28 cellular contexts compared by ENCODE assay signal in the genomic region with DNA sequence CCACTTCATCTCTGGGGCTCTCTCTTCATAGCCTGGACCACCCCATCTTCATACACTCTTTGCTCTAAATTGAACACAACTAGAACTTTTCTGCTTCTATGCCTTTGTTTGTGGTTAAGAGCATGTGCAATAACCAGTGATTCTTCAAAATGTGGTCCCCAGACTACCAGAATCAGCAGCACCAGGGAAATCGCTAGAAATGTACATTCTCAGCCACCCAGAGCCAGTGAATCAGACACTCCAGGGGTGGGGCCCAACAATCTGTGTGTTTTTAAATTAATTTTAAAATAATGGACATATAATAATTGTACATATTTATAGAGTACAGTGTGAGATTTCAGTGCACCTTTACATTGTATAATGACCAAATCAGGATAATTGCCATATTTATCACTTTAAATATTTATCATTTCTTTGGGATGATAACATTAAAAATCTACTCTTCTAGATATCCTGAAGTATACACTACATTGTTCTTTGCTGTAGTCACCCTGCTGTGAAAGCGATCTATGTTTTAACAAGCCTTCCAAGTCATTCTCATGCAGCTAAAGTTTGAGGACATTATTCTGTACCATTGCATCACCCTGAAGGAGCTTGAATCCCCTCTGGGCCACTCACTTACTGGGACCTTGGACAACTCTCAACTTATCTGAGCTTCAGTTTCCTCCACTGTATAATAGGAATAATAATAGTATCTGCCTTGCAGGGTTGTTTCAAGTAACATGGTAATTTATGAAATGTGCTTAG. TPM values are rescaled to one million over a fixed set of nuclear protein-coding genes. Genes with fewer than 3 reads are reported as not detected.
DNase-seq lines count a peak whose midpoint lies in the region; ATAC-seq, FAIRE-seq and TF ChIP-seq lines count a peak whose summit lies in the region.
"Had no signal": no experiment of that assay in that cellular context is flagged by ENCODE, and none has a peak within 500 bp of the region (broad histone marks: within the 10 kb centered on the region; RNA-seq: fewer than 3 reads in every experiment).

No MANE protein-coding gene starts in this region.

- H2AFZ ChIP-seq in K562 (ENCODE audit: low read depth, low read length), result no peak overlapping the region

- in situ Hi-C loops in K562 (cut with MboI), result no loop called here

- no peaks in the 10 kb centered on the region for H3K27me3 ChIP-seq in A673 (replicated peaks; ENCODE audit: insufficient read depth, low read depth, low read length, poor library complexity)
- peaks cover 16 to 61% of the 10 kb centered on the region in 2 experiments for H3K27me3 ChIP-seq in K562 (ENCODE audit: control insufficient read depth in 2 of 2, insufficient read depth in 2 of 2, low read length in 2 of 2)
- H3K27me3 ChIP-seq: colonic mucosa, gastrocnemius medialis, ovary, right atrium auricular region had no signal

- H3K36me3 ChIP-seq in A673 (ENCODE audit: insufficient read depth, low read length, poor library complexity, severe bottlenecking) (no peaks in the 10 kb centered on the region), K562 (ENCODE audit: control insufficient read depth, insufficient read depth, low read length) (no peaks in the 10 kb centered on the region)
- H3K36me3 ChIP-seq: colonic mucosa, gastrocnemius medialis, ovary, right atrium auricular region had no signal

- H3K4me3 Mint-ChIP-seq in activated T-helper 1 cell treated with anti-CD3 and anti-CD28 coated beads, Interleukin-12 subunit alpha, Interleukin-12 subunit beta, Interleukin-2, Interleukin-4 antibody, amounts not matched to agents 30 ng/mL and 10 ng/mL and 1 ng/mL, durations not matched to agents 14 hours and 24 hours and 36 hours, result no peak overlapping the region
- no peak overlapping the region for H3K4me3 Mint-ChIP-seq in nephron progenitor cell
- H3K4me3 Mint-ChIP-seq: activated CD4-positive, alpha-beta memory T cell treated with anti-CD3 and anti-CD28 coated beads, Interleukin-2, amount 10 ng/mL, durations not matched to agents 7 days and 5 days; memory B cell; stimulated activated memory B cell treated with anti-CD40 and anti-IgM and Interleukin-4, amounts not matched to agents 10 μg/mL and 1 μg/mL and 100 μg/mL, for 72 hours had no signal

- peaks cover 77% of the 10 kb centered on the region for H3K27me3 Mint-ChIP-seq in activated T-helper 1 cell treated with anti-CD3 and anti-CD28 coated beads, Interleukin-12 subunit alpha, Interleukin-12 subunit beta, Interleukin-2, Interleukin-4 antibody, amounts not matched to agents 30 ng/mL and 10 ng/mL and 1 ng/mL, durations not matched to agents 14 hours and 24 hours and 36 hours (ENCODE audit: insufficient read depth)
- peaks cover 26% of the 10 kb centered on the region for H3K27me3 Mint-ChIP-seq in nephron progenitor cell (ENCODE audit: low read depth, poor library complexity)

- peaks cover 13% of the 10 kb centered on the region for H3K4me1 ChIP-seq in A673 (ENCODE audit: insufficient read depth, low read length, poor library complexity, severe bottlenecking)
- no peaks in the 10 kb centered on the region; a peak in 1 of 5 replicates for H3K4me1 ChIP-seq in K562 (replicated peaks in 1 of 2; ENCODE audit: control insufficient read depth in 2 of 2, insufficient read depth in 2 of 2, low read length in 2 of 2)
- H3K4me1 ChIP-seq: colonic mucosa, gastrocnemius medialis, right atrium auricular region had no signal

- 0 out of 2 replicates have a peak, but pooled peaks cover 9% of the 10 kb centered on the region for H4K20me1 ChIP-seq in K562 (replicated peaks; ENCODE audit: control insufficient read depth, insufficient read depth, low read length)

- H3K4me3 ChIP-seq in A673 (ENCODE audit: low read depth, low read length, poor library complexity, severe bottlenecking) (no peak overlapping the region), K562 (no peak overlapping the region), fibroblast of villous mesenchyme (ENCODE audit: low read depth, low read length) (no peak overlapping the region)
- H3K4me3 ChIP-seq: colonic mucosa, gastrocnemius medialis, ovary, right atrium auricular region had no signal

- CTCF ChIA-PET in A673 (lab: Charles Lee), result no interaction called here
- CTCF ChIA-PET in K562 (lab: Yijun Ruan, JAX; ENCODE audit: low intra/inter-chr PET ratio), result no interaction called here

- no peak for TF ChIP-seq CTCF in A673 (conservative IDR thresholded peaks at IDR 0.05; ENCODE audit: low read depth, low read length)
- TF ChIP-seq CTCF in K562 (IDR thresholded peaks at IDR 0.05 in 2 of 3, conservative IDR thresholded peaks at IDR 0.05 in 1 of 3; ENCODE audit: insufficient read depth in 2 of 3, low read depth in 1 of 3, low read length in 3 of 3), result no peak
- no peak for TF ChIP-seq CTCF in fibroblast of villous mesenchyme (IDR thresholded peaks at IDR 0.05; ENCODE audit: insufficient read depth, low read depth, low read length)
- no peak for TF ChIP-seq CTCF in nephron progenitor cell (IDR thresholded peaks at IDR 0.05)

- DNase-seq in A673 (ENCODE audit: low spot score) (peak; percentile 59), HS-27A (ENCODE audit: low read depth) (peak; percentile 14), K562 (ENCODE audit: extremely low read depth in 1 of 4, low spot score in 3 of 4) (no peak), fibroblast of villous mesenchyme (ENCODE audit: low read depth) (peak; percentile 18), nephron progenitor cell (no peak)
- no peak for DNase-seq in activated T-helper 1 cell treated with anti-CD3 and anti-CD28 coated beads, Interleukin-12 subunit alpha, Interleukin-12 subunit beta, Interleukin-2, Interleukin-4 antibody, amounts not matched to agents 30 ng/mL and 10 ng/mL and 1 ng/mL, durations not matched to agents 14 hours and 24 hours and 36 hours (ENCODE audit: low spot score)
- DNase-seq: activated CD4-positive, alpha-beta memory T cell treated with anti-CD3 and anti-CD28 coated beads, Interleukin-2, amount 10 ng/mL, durations not matched to agents 7 days and 5 days; activated CD4-positive, CD25-positive, alpha-beta regulatory T cell; activated naive CD4-positive, alpha-beta T cell; activated T-cell treated with anti-CD3 and anti-CD28 coated beads for 4 hours; colonic mucosa; gastrocnemius medialis; GDM1; kidney glomerular epithelial cell; naive B cell; NCI-H1092 treated with DMSO at 0.1 percent for 48 hours; NCI-H2081; NCI-H510A treated with DMSO at 0.1 percent for 48 hours; ovary; RPMI8226; T-helper 9 cell had no signal

- no peak overlapping the region for H3K27ac Mint-ChIP-seq in activated T-helper 1 cell treated with anti-CD3 and anti-CD28 coated beads, Interleukin-12 subunit alpha, Interleukin-12 subunit beta, Interleukin-2, Interleukin-4 antibody, amounts not matched to agents 30 ng/mL and 10 ng/mL and 1 ng/mL, durations not matched to agents 14 hours and 24 hours and 36 hours
- H3K27ac Mint-ChIP-seq in nephron progenitor cell, result no peak overlapping the region
- H3K27ac Mint-ChIP-seq: activated CD4-positive, alpha-beta memory T cell treated with anti-CD3 and anti-CD28 coated beads, Interleukin-2, amount 10 ng/mL, durations not matched to agents 7 days and 5 days; memory B cell; naive B cell; stimulated activated memory B cell treated with anti-CD40 and anti-IgM and Interleukin-4, amounts not matched to agents 10 μg/mL and 1 μg/mL and 100 μg/mL, for 72 hours had no signal

- H3K4me2 ChIP-seq in K562 (ENCODE audit: insufficient read depth, low read length), result no peak overlapping the region

- no peaks in the 10 kb centered on the region for H3K9me3 Mint-ChIP-seq in activated T-helper 1 cell treated with anti-CD3 and anti-CD28 coated beads, Interleukin-12 subunit alpha, Interleukin-12 subunit beta, Interleukin-2, Interleukin-4 antibody, amounts not matched to agents 30 ng/mL and 10 ng/mL and 1 ng/mL, durations not matched to agents 14 hours and 24 hours and 36 hours
- no peaks in the 10 kb centered on the region for H3K9me3 Mint-ChIP-seq in nephron progenitor cell
- H3K9me3 Mint-ChIP-seq: activated CD4-positive, alpha-beta memory T cell treated with anti-CD3 and anti-CD28 coated beads, Interleukin-2, amount 10 ng/mL, durations not matched to agents 7 days and 5 days; memory B cell; naive B cell; stimulated activated memory B cell treated with anti-CD40 and anti-IgM and Interleukin-4, amounts not matched to agents 10 μg/mL and 1 μg/mL and 100 μg/mL, for 72 hours had no signal

- H3K9me1 ChIP-seq in K562 (ENCODE audit: control insufficient read depth, insufficient read depth, low read length), result no peaks in the 10 kb centered on the region

- H3K36me3 Mint-ChIP-seq in activated T-helper 1 cell treated with anti-CD3 and anti-CD28 coated beads, Interleukin-12 subunit alpha, Interleukin-12 subunit beta, Interleukin-2, Interleukin-4 antibody, amounts not matched to agents 30 ng/mL and 10 ng/mL and 1 ng/mL, durations not matched to agents 14 hours and 24 hours and 36 hours (ENCODE audit: low read depth), result no peaks in the 10 kb centered on the region
- no peaks in the 10 kb centered on the region for H3K36me3 Mint-ChIP-seq in nephron progenitor cell (ENCODE audit: low read depth)
- H3K36me3 Mint-ChIP-seq: memory B cell; stimulated activated memory B cell treated with anti-CD40 and anti-IgM and Interleukin-4, amounts not matched to agents 10 μg/mL and 1 μg/mL and 100 μg/mL, for 72 hours had no signal

- TF ChIP-seq POLR2A in K562 (conservative IDR thresholded peaks at IDR 0.05), result no peak

- WGBS in K562 (ENCODE audit: insufficient coverage, low coverage, missing lambda C conversion rate), result 15% methylated on average over 2 of the region's 2 CpGs

- no TSS peak for BruUV-seq in A673 (replicated peaks; lab: Mats Ljungman, UMichigan)
- BruUV-seq in K562 (replicated peaks; lab: Mats Ljungman, UMichigan), result no TSS peak

- TF ChIP-seq EP300 in K562 (IDR thresholded peaks at IDR 0.05; ENCODE audit: low read length), result no peak

- no peaks in the 10 kb centered on the region for H3K79me2 ChIP-seq in K562 (ENCODE audit: control insufficient read depth, insufficient read depth, low read length)

- intact Hi-C loops in A673 (cut with micrococcal nuclease; ENCODE audit: unreplicated experiment) (no loop called here), K562 (cut with micrococcal nuclease) (no loop called here)
- intact Hi-C loops in activated T-helper 1 cell treated with anti-CD3 and anti-CD28 coated beads, Interleukin-12 subunit alpha, Interleukin-12 subunit beta, Interleukin-2, Interleukin-4 antibody, amounts not matched to agents 30 ng/mL and 10 ng/mL and 1 ng/mL, durations not matched to agents 14 hours and 24 hours and 36 hours (cut with micrococcal nuclease), result no loop called here

- POLR2A ChIA-PET in A673 (lab: Charles Lee; ENCODE audit: low non-redundant PET) (interaction anchor here (0.5 to 0.6 kb wide), 2 partner anchors 32 to 113 kb away, joined by 4 read pairs; no protein-coding TSS in a partner anchor), K562 (lab: Yijun Ruan, JAX) (interaction anchor here (0.6 to 2.3 kb wide), 3 partner anchors 8 to 48 kb away, joined by 3 to 6 read pairs (median 6); partner anchors contain the start of gene GRHL3)

- FAIRE-seq in K562 (lab: Jason Lieb, UNC), result no peak

- no peak for TF ChIP-seq RAD21 in K562 (CRISPR knock-in tag; conservative IDR thresholded peaks at IDR 0.05 in 1 of 2, IDR thresholded peaks at IDR 0.05 in 1 of 2)

- H3K27ac ChIP-seq in A673 (ENCODE audit: low read depth, low read length, poor library complexity, severe bottlenecking) (peak overlapping the region; percentile 24), K562 (ENCODE audit: extremely low read depth, low read depth, low read length) (no peak overlapping the region)
- H3K27ac ChIP-seq: C4-2B, colonic mucosa, gastrocnemius medialis, ovary, right atrium auricular region had no signal

- no peaks in the 10 kb centered on the region for H3K4me1 Mint-ChIP-seq in activated T-helper 1 cell treated with anti-CD3 and anti-CD28 coated beads, Interleukin-12 subunit alpha, Interleukin-12 subunit beta, Interleukin-2, Interleukin-4 antibody, amounts not matched to agents 30 ng/mL and 10 ng/mL and 1 ng/mL, durations not matched to agents 14 hours and 24 hours and 36 hours (ENCODE audit: low read depth)
- peaks cover 33% of the 10 kb centered on the region for H3K4me1 Mint-ChIP-seq in nephron progenitor cell
- H3K4me1 Mint-ChIP-seq: activated CD4-positive, alpha-beta memory T cell treated with anti-CD3 and anti-CD28 coated beads, Interleukin-2, amount 10 ng/mL, durations not matched to agents 7 days and 5 days; memory B cell; naive B cell; stimulated activated memory B cell treated with anti-CD40 and anti-IgM and Interleukin-4, amounts not matched to agents 10 μg/mL and 1 μg/mL and 100 μg/mL, for 72 hours had no signal

- H3K9ac ChIP-seq in K562 (ENCODE audit: insufficient read depth in 1 of 2, low read depth in 2 of 2, low read length in 2 of 2), result no peak overlapping the region

- ATAC-seq in K562 (no peak), HG02870 (IDR thresholded peaks at IDR 0.05; ENCODE audit: unreplicated experiment) (no peak), HG03159 (IDR thresholded peaks at IDR 0.05; ENCODE audit: unreplicated experiment) (no peak)
- ATAC-seq: gastrocnemius medialis; stimulated activated memory B cell treated with anti-CD40 and anti-IgM and Interleukin-4, amounts not matched to agents 10 μg/mL and 1 μg/mL and 100 μg/mL, for 72 hours had no signal

- no peaks in the 10 kb centered on the region for H3K9me3 ChIP-seq in A673 (ENCODE audit: low read depth, low read length, poor library complexity, severe bottlenecking)
- no peaks in the 10 kb centered on the region for H3K9me3 ChIP-seq in K562 (replicated peaks; ENCODE audit: control insufficient read depth, insufficient read depth, low read depth, low read length)
- H3K9me3 ChIP-seq: colonic mucosa, gastrocnemius medialis, ovary, right atrium auricular region had no signal

RNA-seq across cellular contexts. Expression of gene GRHL3, which starts 10.8 kb away (rescaled TPM):
- total RNA-seq in A673 (2021) (0.20 TPM in 1 of 2 replicates, not detected in the other), K562 (2014; rRNA removed) (not detected in 2 replicates), K562 (2014; rRNA removed; fragmentation: Illumina TruSeq; extraction: Trizol) (not detected in 2 replicates), K562 (2015; rRNA removed; fragmentation: Illumina TruSeq; extraction: Trizol) (not detected in 2 replicates), K562 (2021) (not detected in 2 replicates), fibroblast of villous mesenchyme (not detected in 2 replicates)
- not detected in 2 replicates for total RNA-seq in K562 (2011; cell fraction: chromatin; rRNA removed; ENCODE audit: low replicate concordance)
- total RNA-seq in K562 (2011; cell fraction: nucleolus; rRNA removed), result not detected in 2 replicates
- total RNA-seq in K562 (2011; cell fraction: nucleoplasm; rRNA removed), result not detected in 2 replicates
- polyA plus RNA-seq in K562 (2011; rRNA removed) (not detected in 2 replicates), K562 (2014; fragmentation: Illumina TruSeq; extraction: Trizol) (0.04 TPM in 1 of 2 replicates, not detected in the other), K562 (2014; fragmentation: Nextera tagmentation; extraction: Ambion mirVana) (under 1 TPM in 1 of 2 experiments, not detected in 1; 0.01 TPM), K562 (2014; rRNA removed) (0.65 TPM in 1 of 2 replicates, not detected in the other)
- not detected in 2 replicates for polyA plus RNA-seq in K562 (2011; cell fraction: cytosol; rRNA removed)
- not detected in 2 replicates for polyA plus RNA-seq in K562 (2011; cell fraction: nucleus; rRNA removed)
- polyA plus RNA-seq in K562 (2012), result 0.13 and 0.35 TPM in 2 replicates
- polyA minus RNA-seq in K562 (2011; rRNA and poly(A)+ RNA removed), result not detected in 2 replicates
- polyA minus RNA-seq in K562 (2011; cell fraction: cytosol; rRNA and poly(A)+ RNA removed), result not detected in 2 replicates
- polyA minus RNA-seq in K562 (2011; cell fraction: nucleus; rRNA and poly(A)+ RNA removed), result not detected in 2 replicates
- not detected in 2 replicates for total RNA-seq in activated T-helper 1 cell treated with anti-CD3 and anti-CD28 coated beads, Interleukin-12 subunit alpha, Interleukin-12 subunit beta, Interleukin-2, Interleukin-4 antibody, amounts not matched to agents 30 ng/mL and 10 ng/mL and 1 ng/mL, durations not matched to agents 14 hours and 24 hours and 36 hours
- total RNA-seq: gastrocnemius medialis, LHCN-M2 had no signal
- polyA plus RNA-seq: ovary had no signal

Comparison
In these comparisons a context has a peak if more than half of its experiments do, and no peak if none do; other contexts are left out.
1. DNase-seq: peak in A673 (single experiment), HS-27A (single experiment) and fibroblast of villous mesenchyme (single experiment); none in K562 (0 of 4), activated T-helper 1 cell treated with anti-CD3 and anti-CD28 coated beads, Interleukin-12 subunit alpha, Interleukin-12 subunit beta, Interleukin-2, Interleukin-4 antibody, amounts not matched to agents 30 ng/mL and 10 ng/mL and 1 ng/mL, durations not matched to agents 14 hours and 24 hours and 36 hours (single experiment) and nephron progenitor cell (single experiment).